ENCODE assay signal across 13 cellular contexts in genomic region chr16:86732621-86733297, GRCh38.
A peak's percentile ranks its signal among the peaks of the same experiment; 100 is the strongest.
DNase-seq lines count a peak whose midpoint lies in the region; ATAC-seq and TF ChIP-seq lines count a peak whose summit lies in the region.
"Had no signal": no experiment of that assay in that cellular context is flagged by ENCODE, and none has a peak within 500 bp of the region (broad histone marks: within the 10 kb centered on the region; RNA-seq: fewer than 3 reads in every experiment).

No MANE protein-coding gene starts in this region.

- no peaks in the 10 kb centered on the region for H3K79me2 ChIP-seq in hepatocyte

- TF ChIP-seq CTCF in astrocyte of the cerebellum (IDR thresholded peaks at IDR 0.05; ENCODE audit: low read depth, low read length, missing control alignments) (no peak), hepatocyte (IDR thresholded peaks at IDR 0.05; ENCODE audit: poor library complexity) (no peak), Calu3 (IDR thresholded peaks at IDR 0.05; ENCODE audit: unreplicated experiment) (no peak)

- CTCF ChIA-PET in Calu3 (lab: Charles Lee) = no interaction called here

- H3K27me3 Mint-ChIP-seq in Calu3 (ENCODE audit: unreplicated experiment) = no peaks in the 10 kb centered on the region

- peak overlapping the region; percentile 33 for H3K4me2 ChIP-seq in hepatocyte

- H3K27ac Mint-ChIP-seq in Calu3 (ENCODE audit: unreplicated experiment) = no peak overlapping the region

- no peaks in the 10 kb centered on the region for H3K9me3 Mint-ChIP-seq in Calu3 (ENCODE audit: low read depth, unreplicated experiment)

- 24% methylated on average over 27 of the region's 28 CpGs for WGBS in hepatocyte (ENCODE audit: low lambda C conversion rate, missing lambda C conversion rate)

- H3K9me3 ChIP-seq in hepatocyte (ENCODE audit: low read depth) = no peaks in the 10 kb centered on the region
- H3K9me3 ChIP-seq: ovary, tibial nerve had no signal

- peaks cover 13% of the 10 kb centered on the region for H3K36me3 Mint-ChIP-seq in Calu3 (ENCODE audit: insufficient read depth, unreplicated experiment)

- H3K4me3 ChIP-seq in astrocyte of the cerebellum (ENCODE audit: low read depth, low read length) = no peak overlapping the region
- H3K4me3 ChIP-seq in hepatocyte = no peak overlapping the region
- H3K4me3 ChIP-seq: ovary, tibial nerve had no signal

- BruUV-seq in Calu3 (replicated peaks; lab: Mats Ljungman, UMichigan) = no TSS peak

- intact Hi-C loops in posterior cingulate gyrus (cut with DNase I) (no loop called here), Calu3 (cut with micrococcal nuclease; ENCODE audit: unreplicated experiment) (no loop called here)

- in situ Hi-C loops in astrocyte of the cerebellum (cut with HindIII; ENCODE audit: low sequenced_read_pairs) = no loop called here

- no peaks in the 10 kb centered on the region for H4K20me1 ChIP-seq in hepatocyte (ENCODE audit: insufficient read depth, poor library complexity, severe bottlenecking)

- no peak overlapping the region for H3K27ac ChIP-seq in hepatocyte
- H3K27ac ChIP-seq: ovary, tibial nerve had no signal

- no peaks in the 10 kb centered on the region for H3K4me1 ChIP-seq in hepatocyte (ENCODE audit: insufficient read depth)

- no peak overlapping the region for H3K4me3 Mint-ChIP-seq in Calu3 (ENCODE audit: low read depth, unreplicated experiment)

- ATAC-seq in HG03469 (IDR thresholded peaks at IDR 0.05; ENCODE audit: unreplicated experiment) = no peak

- no peaks in the 10 kb centered on the region for H3K9me2 ChIP-seq in hepatocyte (replicated peaks; ENCODE audit: insufficient read depth)

- H2AFZ ChIP-seq in hepatocyte = no peak overlapping the region

- H3K4me1 Mint-ChIP-seq in Calu3 (ENCODE audit: low read depth, unreplicated experiment) = peaks cover 43% of the 10 kb centered on the region

- DNase-seq in GM03348 (ENCODE audit: low spot score) = peak; percentile 60
- peak; percentile 63 for DNase-seq in astrocyte of the cerebellum (ENCODE audit: low read depth)
- no peak for DNase-seq in hepatocyte (ENCODE audit: low spot score)
- peak in 6 of 10 donors; percentile 6 to 90 (median 60) for DNase-seq in posterior cingulate gyrus
- DNase-seq in Calu3 = no peak
- no peak for DNase-seq in mucosa of gallbladder (ENCODE audit: low spot score)
- no peak for DNase-seq in HK-2 (ENCODE audit: unreplicated experiment)
- DNase-seq: activated CD4-positive, CD25-positive, alpha-beta regulatory T cell; activated naive CD4-positive, alpha-beta T cell treated with Interleukin-2 at 50 U/mL for 16 hours; AML-193; ovary had no signal

- peaks cover 61% of the 10 kb centered on the region for H3K27me3 ChIP-seq in hepatocyte
- H3K27me3 ChIP-seq: ovary had no signal

- H3K36me3 ChIP-seq in hepatocyte (replicated peaks; ENCODE audit: insufficient read depth, low read depth) = no peaks in the 10 kb centered on the region
- H3K36me3 ChIP-seq: ovary, tibial nerve had no signal

Comparison
In these comparisons a context has a peak if more than half of its experiments do, and no peak if none do; other contexts are left out.
1. DNase-seq: peak in GM03348 (single experiment), astrocyte of the cerebellum (single experiment) and posterior cingulate gyrus (6 of 10); none in hepatocyte (single experiment), Calu3 (single experiment), mucosa of gallbladder (single experiment) and HK-2 (single experiment).